1 cellular context compared by ENCODE assay signal in the genomic region with DNA sequence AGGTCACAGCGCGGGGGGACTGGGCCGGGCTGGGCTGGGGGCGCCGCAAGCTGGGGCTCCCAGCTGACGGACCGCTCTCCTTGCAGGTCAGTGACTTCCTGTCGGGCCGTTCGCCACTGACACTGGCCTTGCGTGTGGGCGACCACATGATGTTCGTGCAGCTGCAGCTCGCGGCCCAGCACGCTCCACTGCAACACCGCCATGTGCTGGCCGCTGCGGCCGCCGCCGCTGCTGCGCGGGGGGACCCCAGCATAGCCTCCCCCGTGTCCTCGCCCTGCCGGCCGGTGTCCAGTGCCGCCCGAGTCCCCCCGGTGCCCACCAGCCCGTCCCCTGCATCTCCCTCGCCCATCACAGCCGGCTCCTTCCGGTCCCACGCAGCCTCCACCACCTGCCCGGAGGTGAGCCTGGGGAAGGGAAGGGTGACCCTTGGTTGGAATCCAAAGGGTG.
TF ChIP-seq lines count a peak whose summit lies in the region.

No MANE protein-coding gene starts in this region.

TF ChIP-seq in IMR-90, 13 proteins besides CTCF, POLR2A, EP300 and RAD21:
- no peak for TF ChIP-seq FOS (IDR thresholded peaks at IDR 0.05; ENCODE audit: low read depth, low read length)
- TF ChIP-seq, protein P1, sequence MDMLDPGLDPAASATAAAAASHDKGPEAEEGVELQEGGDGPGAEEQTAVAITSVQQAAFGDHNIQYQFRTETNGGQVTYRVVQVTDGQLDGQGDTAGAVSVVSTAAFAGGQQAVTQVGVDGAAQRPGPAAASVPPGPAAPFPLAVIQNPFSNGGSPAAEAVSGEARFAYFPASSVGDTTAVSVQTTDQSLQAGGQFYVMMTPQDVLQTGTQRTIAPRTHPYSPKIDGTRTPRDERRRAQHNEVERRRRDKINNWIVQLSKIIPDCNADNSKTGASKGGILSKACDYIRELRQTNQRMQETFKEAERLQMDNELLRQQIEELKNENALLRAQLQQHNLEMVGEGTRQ (IDR thresholded peaks at IDR 0.05; ENCODE audit: low read depth, low read length): 0 out of 2 replicates have a peak, but pooled peaks have one; percentile 6
